31 cellular contexts compared by ENCODE assay signal in the genomic region with DNA sequence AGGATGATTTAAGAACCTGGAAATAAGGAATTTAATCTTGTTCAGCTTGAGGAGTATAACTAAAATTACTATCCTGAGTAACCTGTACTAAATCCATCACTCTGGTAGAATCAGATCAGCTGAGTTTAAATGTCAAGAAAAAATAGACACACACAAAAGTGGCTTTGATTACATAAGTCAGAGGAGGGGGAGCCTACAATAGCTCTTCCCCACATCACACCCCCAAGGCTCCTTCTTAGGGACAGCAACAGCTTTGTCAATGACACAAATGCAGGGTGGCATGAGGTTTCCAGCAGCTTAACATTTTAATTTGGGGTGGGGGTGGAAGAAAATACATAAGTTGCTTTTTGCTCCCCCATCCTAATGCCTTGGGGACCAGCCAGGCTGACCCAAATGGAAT. TPM values are rescaled to one million over a fixed set of nuclear protein-coding genes. Genes with fewer than 3 reads are reported as not detected.
DNase-seq lines count a peak whose midpoint lies in the region; ATAC-seq and TF ChIP-seq lines count a peak whose summit lies in the region.
"Had no signal": no experiment of that assay in that cellular context is flagged by ENCODE, and none has a peak within 500 bp of the region (broad histone marks: within the 10 kb centered on the region; RNA-seq: fewer than 3 reads in every experiment).

No MANE protein-coding gene starts in this region.

- H3K27ac Mint-ChIP-seq in activated T-cell treated with anti-CD3 and anti-CD28 coated beads, Interleukin-2, amount 50 U/mL, for 72 hours: peak overlapping the region; percentile 79
- H3K27ac Mint-ChIP-seq in activated CD8-positive, alpha-beta T cell treated with anti-CD3 and anti-CD28 coated beads for 36 hours: peak overlapping the region; percentile 61
- H3K27ac Mint-ChIP-seq in effector memory CD8-positive, alpha-beta T cell: peak overlapping the region; percentile 88 to 89
- H3K27ac Mint-ChIP-seq in stimulated activated naive B cell treated with anti-CD40 and anti-IgM and Interleukin-4, amounts not matched to agents 10 μg/mL and 1 μg/mL and 100 μg/mL, for 72 hours: peak overlapping the region; percentile 85
- H3K27ac Mint-ChIP-seq: neural progenitor cell had no signal

- no peak for TF ChIP-seq CTCF in activated CD8-positive, alpha-beta T cell treated with anti-CD3 and anti-CD28 coated beads for 36 hours (IDR thresholded peaks at IDR 0.05)
- no peak for TF ChIP-seq CTCF in RWPE1 (conservative IDR thresholded peaks at IDR 0.05; ENCODE audit: low read depth)

- CTCF ChIA-PET in activated CD8-positive, alpha-beta T cell treated with anti-CD3 and anti-CD28 coated beads for 36 hours (lab: Charles Lee): interaction anchor here (1.1 kb wide), 1 partner anchor 167 kb away, joined by 4 read pairs; no protein-coding TSS in a partner anchor
- CTCF ChIA-PET in RWPE1 (lab: Yijun Ruan, JAX): no interaction called here

- H3K36me3 Mint-ChIP-seq in activated T-cell treated with anti-CD3 and anti-CD28 coated beads, Interleukin-2, amount 50 U/mL, for 72 hours (ENCODE audit: insufficient read depth in 2 of 2): peaks cover 51 to 73% of the 10 kb centered on the region in 2 donors
- peaks cover 84% of the 10 kb centered on the region for H3K36me3 Mint-ChIP-seq in activated CD8-positive, alpha-beta T cell treated with anti-CD3 and anti-CD28 coated beads for 36 hours (ENCODE audit: low read depth)
- H3K36me3 Mint-ChIP-seq in effector memory CD8-positive, alpha-beta T cell (ENCODE audit: insufficient read depth): peaks cover 98% of the 10 kb centered on the region
- H3K36me3 Mint-ChIP-seq in stimulated activated naive B cell treated with anti-CD40 and anti-IgM and Interleukin-4, amounts not matched to agents 10 μg/mL and 1 μg/mL and 100 μg/mL, for 72 hours: peaks cover 62 to 82% of the 10 kb centered on the region in 2 donors

- no peak overlapping the region for H3K4me3 Mint-ChIP-seq in activated T-cell treated with anti-CD3 and anti-CD28 coated beads, Interleukin-2, amount 50 U/mL, for 72 hours
- H3K4me3 Mint-ChIP-seq in activated CD8-positive, alpha-beta T cell treated with anti-CD3 and anti-CD28 coated beads for 36 hours: no peak overlapping the region
- H3K4me3 Mint-ChIP-seq in effector memory CD8-positive, alpha-beta T cell: no peak overlapping the region
- H3K4me3 Mint-ChIP-seq in stimulated activated naive B cell treated with anti-CD40 and anti-IgM and Interleukin-4, amounts not matched to agents 10 μg/mL and 1 μg/mL and 100 μg/mL, for 72 hours: no peak overlapping the region
- H3K4me3 Mint-ChIP-seq: neural progenitor cell had no signal

- H3K9me3 Mint-ChIP-seq in activated T-cell treated with anti-CD3 and anti-CD28 coated beads, Interleukin-2, amount 50 U/mL, for 72 hours: no peaks in the 10 kb centered on the region
- H3K9me3 Mint-ChIP-seq in activated CD8-positive, alpha-beta T cell treated with anti-CD3 and anti-CD28 coated beads for 36 hours: no peaks in the 10 kb centered on the region
- no peaks in the 10 kb centered on the region for H3K9me3 Mint-ChIP-seq in effector memory CD8-positive, alpha-beta T cell
- H3K9me3 Mint-ChIP-seq in stimulated activated naive B cell treated with anti-CD40 and anti-IgM and Interleukin-4, amounts not matched to agents 10 μg/mL and 1 μg/mL and 100 μg/mL, for 72 hours: peaks cover 0 to 3% of the 10 kb centered on the region in 2 donors
- H3K9me3 Mint-ChIP-seq: neural progenitor cell had no signal

- H3K27ac ChIP-seq in RWPE1: no peak overlapping the region
- H3K27ac ChIP-seq: epithelial cell of prostate, neural progenitor cell, parathyroid adenoma, right atrium auricular region, SJSA1, testis had no signal

- H3K27me3 Mint-ChIP-seq in activated T-cell treated with anti-CD3 and anti-CD28 coated beads, Interleukin-2, amount 50 U/mL, for 72 hours (ENCODE audit: low read depth): no peaks in the 10 kb centered on the region
- H3K27me3 Mint-ChIP-seq in activated CD8-positive, alpha-beta T cell treated with anti-CD3 and anti-CD28 coated beads for 36 hours: no peaks in the 10 kb centered on the region
- no peaks in the 10 kb centered on the region for H3K27me3 Mint-ChIP-seq in effector memory CD8-positive, alpha-beta T cell
- H3K27me3 Mint-ChIP-seq in stimulated activated naive B cell treated with anti-CD40 and anti-IgM and Interleukin-4, amounts not matched to agents 10 μg/mL and 1 μg/mL and 100 μg/mL, for 72 hours: no peaks in the 10 kb centered on the region

- POLR2A ChIA-PET in activated CD8-positive, alpha-beta T cell treated with anti-CD3 and anti-CD28 coated beads for 36 hours (lab: Charles Lee): interaction anchor here (1.9 to 5.5 kb wide), 3 partner anchors 9 to 14 kb away, joined by 6 to 40 read pairs (median 28); no protein-coding TSS in a partner anchor
- POLR2A ChIA-PET in RWPE1 (lab: Yijun Ruan, JAX; ENCODE audit: low non-redundant PET): no interaction called here

- intact Hi-C loops in activated CD8-positive, alpha-beta T cell treated with anti-CD3 and anti-CD28 coated beads for 36 hours (cut with micrococcal nuclease): no loop called here

- no peak for ATAC-seq in activated T-cell treated with anti-CD3 and anti-CD28 coated beads, Interleukin-2, amount 50 U/mL, for 72 hours (replicated peaks in 1 of 2)
- ATAC-seq in activated CD8-positive, alpha-beta T cell treated with anti-CD3 and anti-CD28 coated beads for 36 hours: no peak
- ATAC-seq in effector memory CD8-positive, alpha-beta T cell (replicated peaks): no peak
- no peak for ATAC-seq in stimulated activated naive B cell treated with anti-CD40 and anti-IgM and Interleukin-4, amounts not matched to agents 10 μg/mL and 1 μg/mL and 100 μg/mL, for 72 hours (replicated peaks)
- ATAC-seq: K562; stimulated activated naive CD8-positive, alpha-beta T cell treated with anti-CD3 and anti-CD28 coated beads, Interleukin-15, Interleukin-2, amounts not matched to agents 100 U/mL and 50 U/mL, for 24 hours had no signal

- peaks cover 60% of the 10 kb centered on the region for H3K4me1 Mint-ChIP-seq in activated T-cell treated with anti-CD3 and anti-CD28 coated beads, Interleukin-2, amount 50 U/mL, for 72 hours (ENCODE audit: low read depth)
- H3K4me1 Mint-ChIP-seq in activated CD8-positive, alpha-beta T cell treated with anti-CD3 and anti-CD28 coated beads for 36 hours (ENCODE audit: low read depth): peaks cover 58% of the 10 kb centered on the region
- peaks cover 18 to 47% of the 10 kb centered on the region in 2 donors for H3K4me1 Mint-ChIP-seq in effector memory CD8-positive, alpha-beta T cell (ENCODE audit: low read depth in 2 of 2)
- peaks cover 29% of the 10 kb centered on the region in 2 donors for H3K4me1 Mint-ChIP-seq in stimulated activated naive B cell treated with anti-CD40 and anti-IgM and Interleukin-4, amounts not matched to agents 10 μg/mL and 1 μg/mL and 100 μg/mL, for 72 hours
- H3K4me1 Mint-ChIP-seq: neural progenitor cell had no signal

- no peak for DNase-seq in activated T-cell treated with anti-CD3 and anti-CD28 coated beads, Interleukin-2, amount 50 U/mL, for 72 hours
- no peak for DNase-seq in activated T-cell treated with anti-CD3 and anti-CD28 coated beads for 4 hours
- no peak for DNase-seq in activated CD8-positive, alpha-beta T cell treated with anti-CD3 and anti-CD28 coated beads for 36 hours
- no peak for DNase-seq in effector memory CD8-positive, alpha-beta T cell
- DNase-seq in stimulated activated naive B cell treated with anti-CD40 and anti-IgM and Interleukin-4, amounts not matched to agents 10 μg/mL and 1 μg/mL and 100 μg/mL, for 72 hours: no peak
- no peak for DNase-seq in H4 (ENCODE audit: low spot score)
- DNase-seq in RWPE1 (ENCODE audit: low spot score): no peak
- DNase-seq: activated CD4-positive, CD25-positive, alpha-beta regulatory T cell; activated gamma-delta T cell treated with Interleukin-2 at 50 U/mL for 16 hours; AML-193; amygdala; DMS79; H7; mammary epithelial cell; NCI-H1092; NCI-H187; NCI-H2171; NCI-H510A; stimulated activated naive CD8-positive, alpha-beta T cell treated with anti-CD3 and anti-CD28 coated beads, Interleukin-15, Interleukin-2, amounts not matched to agents 100 U/mL and 50 U/mL, for 24 hours; testis had no signal

RNA-seq across cellular contexts. Expression of a gene that starts 12.6 kb away (rescaled TPM):
- under 1 TPM; 0.07 to 0.14 TPM for total RNA-seq in activated T-cell treated with anti-CD3 and anti-CD28 coated beads, Interleukin-2, amount 50 U/mL, for 72 hours
- under 1 TPM in 1 of 2 experiments, not detected in 1; 0.07 TPM for total RNA-seq in activated CD8-positive, alpha-beta T cell treated with anti-CD3 and anti-CD28 coated beads for 36 hours
- total RNA-seq in H4 (2014; rRNA removed; shearing (Covaris generic)): 0.02 TPM in 1 of 2 replicates, not detected in the other
- total RNA-seq: RPMI7951, SJSA1 had no signal

RNA-seq across cellular contexts. Expression of a gene that starts 24.4 kb away (rescaled TPM):
- 100 to 1,000 TPM; 456 to 468 TPM for total RNA-seq in activated T-cell treated with anti-CD3 and anti-CD28 coated beads, Interleukin-2, amount 50 U/mL, for 72 hours
- total RNA-seq in activated CD8-positive, alpha-beta T cell treated with anti-CD3 and anti-CD28 coated beads for 36 hours: 100 to 1,000 TPM; 591 to 597 TPM
- total RNA-seq in H4 (2014; rRNA removed; shearing (Covaris generic)): 482 and 546 TPM in 2 replicates

RNA-seq across cellular contexts. Expression of a gene that starts 38.7 kb away (rescaled TPM):
- not detected for total RNA-seq in activated T-cell treated with anti-CD3 and anti-CD28 coated beads, Interleukin-2, amount 50 U/mL, for 72 hours
- total RNA-seq in activated CD8-positive, alpha-beta T cell treated with anti-CD3 and anti-CD28 coated beads for 36 hours: not detected
- total RNA-seq in H4 (2014; rRNA removed; shearing (Covaris generic)): not detected in 2 replicates
- total RNA-seq: A673, H7, K562, mammary epithelial cell, mucosa of gallbladder, right atrium auricular region, RPMI7951, SJSA1, smooth muscle cell, urinary bladder had no signal

RNA-seq across cellular contexts. Expression of a gene that starts 53.3 kb away (rescaled TPM):
- 100 to 1,000 TPM; 166 to 171 TPM for total RNA-seq in activated T-cell treated with anti-CD3 and anti-CD28 coated beads, Interleukin-2, amount 50 U/mL, for 72 hours
- 100 to 1,000 TPM; 183 to 195 TPM for total RNA-seq in activated CD8-positive, alpha-beta T cell treated with anti-CD3 and anti-CD28 coated beads for 36 hours
- total RNA-seq in H4 (2014; rRNA removed; shearing (Covaris generic)): 74.3 and 85.9 TPM in 2 replicates
